In genomic region chr1:100955322-100955721, GRCh38 we compare ENCODE assay signal across 10 cellular contexts. TPM values are rescaled to one million over a fixed set of nuclear protein-coding genes. Genes with fewer than 3 reads are reported as not detected.
A peak's percentile ranks its signal among the peaks of the same experiment; 100 is the strongest.
DNase-seq lines count a peak whose midpoint lies in the region; ATAC-seq and TF ChIP-seq lines count a peak whose summit lies in the region.
"Had no signal": no experiment of that assay in that cellular context is flagged by ENCODE, and none has a peak within 500 bp of the region (broad histone marks: within the 10 kb centered on the region; RNA-seq: fewer than 3 reads in every experiment).

No MANE protein-coding gene starts in this region.

- peaks cover 6 to 31% (median 25%) of the 10 kb centered on the region in 9 donors for H3K9me3 Mint-ChIP-seq in naive thymus-derived CD8-positive, alpha-beta T cell

- ATAC-seq in naive thymus-derived CD8-positive, alpha-beta T cell, result no peak

- TF ChIP-seq CTCF in AG09309 (IDR thresholded peaks at IDR 0.05; ENCODE audit: control insufficient read depth, insufficient read depth, low read depth, low read length, missing control alignments), result no peak

- POLR2A ChIA-PET in naive thymus-derived CD8-positive, alpha-beta T cell (lab: Charles Lee), result interaction anchor here (0.6 to 1.2 kb wide), 4 partner anchors 14 to 283 kb away, joined by 3 to 6 read pairs (median 3); no protein-coding TSS in a partner anchor

- H3K27me3 Mint-ChIP-seq in naive thymus-derived CD8-positive, alpha-beta T cell, result no peaks in the 10 kb centered on the region

- DNase-seq in AG09309 (ENCODE audit: low read depth) (peak; percentile 88), HCEC 1CT (peak; percentile 93), astrocyte of the hippocampus (ENCODE audit: low read depth, low spot score) (peak; percentile 71), kidney glomerular epithelial cell (lab: John Stamatoyannopoulos, UW) (peak; percentile 14), NCI-H1436 (lab: John Stamatoyannopoulos, UW) (no peak), superior temporal gyrus (ENCODE audit: extremely low spot score) (no peak), G401 (ENCODE audit: low spot score) (no peak)
- no peak for DNase-seq in naive thymus-derived CD8-positive, alpha-beta T cell
- DNase-seq: T-helper 2 cell had no signal

- H3K36me3 Mint-ChIP-seq in naive thymus-derived CD8-positive, alpha-beta T cell, result peaks cover 29 to 46% (median 43%) of the 10 kb centered on the region in 3 donors

- H3K4me1 Mint-ChIP-seq in naive thymus-derived CD8-positive, alpha-beta T cell, result peaks cover 25 to 62% (median 45%) of the 10 kb centered on the region in 4 donors

- in situ Hi-C loops in G401 (cut with HindIII; ENCODE audit: low sequenced_read_pairs), result no loop called here

- H3K4me3 ChIP-seq in AG09309 (ENCODE audit: control insufficient read depth, low read depth, low read length), result no peak overlapping the region
- H3K4me3 ChIP-seq: tibial nerve had no signal

- H3K27ac Mint-ChIP-seq in naive thymus-derived CD8-positive, alpha-beta T cell, result peak overlapping the region in 1 of 10 donors; percentile 46

- H3K4me3 Mint-ChIP-seq in naive thymus-derived CD8-positive, alpha-beta T cell, result no peak overlapping the region

RNA-seq across cellular contexts. Expression of gene SLC30A7, which starts 59.4 kb away (rescaled TPM):
- 10 to 100 TPM; 34.1 to 37.0 TPM for total RNA-seq in naive thymus-derived CD8-positive, alpha-beta T cell
- polyA plus RNA-seq in naive thymus-derived CD8-positive, alpha-beta T cell, result 10 to 100 TPM in 2 of 3 donors, 1 to 10 TPM in 1; 8.1 to 10.8 (median 10.5) TPM
- total RNA-seq in G401 (2014; rRNA removed; shearing (Covaris generic)), result 17.6 and 18.4 TPM in 2 replicates

Comparison
In these comparisons a context has a peak if more than half of its experiments do, and no peak if none do; other contexts are left out.
1. DNase-seq: peak in AG09309 (single experiment), HCEC 1CT (single experiment), astrocyte of the hippocampus (single experiment) and kidney glomerular epithelial cell (single experiment); none in naive thymus-derived CD8-positive, alpha-beta T cell (0 of 10), NCI-H1436 (single experiment), superior temporal gyrus (single experiment) and G401 (single experiment).